Comparison of ENCODE assay signal across 1 cellular context in genomic region chr19:5719961-5720790, GRCh38.
TF ChIP-seq lines count a peak whose summit lies in the region.

Gene CATSPERD, plus strand, starts transcription at chr19:5720637. Its CDS starts 101 bp downstream, at chr19:5720738.
Gene LONP1, minus strand, starts transcription at chr19:5720146. Its CDS starts 14 bp downstream, at chr19:5720132.

TF ChIP-seq in HEK293, 187 proteins besides CTCF, POLR2A, EP300 and RAD21 (continued from another document and continues in another):
- no peak for TF ChIP-seq ZNF221 (tag by site-specific recombination; IDR thresholded peaks at IDR 0.05; ENCODE audit: borderline replicate concordance)
- no peak for TF ChIP-seq ZSCAN4 (tag by site-specific recombination; IDR thresholded peaks at IDR 0.05)
- TF ChIP-seq, protein P1, sequence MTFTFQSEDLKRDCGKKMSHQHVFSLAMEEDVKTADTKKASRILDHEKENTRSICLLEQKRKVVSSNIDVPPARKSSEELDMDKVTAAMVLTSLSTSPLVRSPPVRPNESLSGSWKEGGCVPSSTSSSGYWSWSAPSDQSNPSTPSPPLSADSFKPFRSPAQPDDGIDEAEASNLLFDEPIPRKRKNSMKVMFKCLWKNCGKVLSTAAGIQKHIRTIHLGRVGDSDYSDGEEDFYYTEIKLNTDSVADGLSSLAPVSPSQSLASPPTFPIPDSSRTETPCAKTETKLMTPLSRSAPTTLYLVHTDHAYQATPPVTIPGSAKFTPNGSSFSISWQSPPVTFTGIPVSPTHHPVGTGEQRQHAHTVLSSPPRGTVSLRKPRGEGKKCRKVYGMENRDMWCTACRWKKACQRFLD (tag by site-specific recombination; IDR thresholded peaks at IDR 0.05): no peak
- TF ChIP-seq KLF9 (tag by site-specific recombination; IDR thresholded peaks at IDR 0.05; ENCODE audit: low read depth): peak; percentile 26; the same call in 1 of the 2 replicates
- TF ChIP-seq ZNF416 (tag by site-specific recombination; IDR thresholded peaks at IDR 0.05): no peak
- no peak for TF ChIP-seq ZNF433 (tag by site-specific recombination; IDR thresholded peaks at IDR 0.05; ENCODE audit: low read depth)
- no peak for TF ChIP-seq BCL11B (tag by site-specific recombination; IDR thresholded peaks at IDR 0.05; ENCODE audit: low read depth)
- TF ChIP-seq ZNF610 (tag by site-specific recombination; IDR thresholded peaks at IDR 0.05; ENCODE audit: borderline replicate concordance): peak; percentile 96
- no peak for TF ChIP-seq ZNF555 (tag by site-specific recombination; conservative IDR thresholded peaks at IDR 0.05)
- TF ChIP-seq ZNF19 (tag by site-specific recombination; IDR thresholded peaks at IDR 0.05; ENCODE audit: low read depth): no peak
- TF ChIP-seq ZNF248 (tag by site-specific recombination; IDR thresholded peaks at IDR 0.05): no peak
- no peak for TF ChIP-seq ZNF560 (tag by site-specific recombination; IDR thresholded peaks at IDR 0.05; ENCODE audit: borderline replicate concordance)
- TF ChIP-seq, protein P2, sequence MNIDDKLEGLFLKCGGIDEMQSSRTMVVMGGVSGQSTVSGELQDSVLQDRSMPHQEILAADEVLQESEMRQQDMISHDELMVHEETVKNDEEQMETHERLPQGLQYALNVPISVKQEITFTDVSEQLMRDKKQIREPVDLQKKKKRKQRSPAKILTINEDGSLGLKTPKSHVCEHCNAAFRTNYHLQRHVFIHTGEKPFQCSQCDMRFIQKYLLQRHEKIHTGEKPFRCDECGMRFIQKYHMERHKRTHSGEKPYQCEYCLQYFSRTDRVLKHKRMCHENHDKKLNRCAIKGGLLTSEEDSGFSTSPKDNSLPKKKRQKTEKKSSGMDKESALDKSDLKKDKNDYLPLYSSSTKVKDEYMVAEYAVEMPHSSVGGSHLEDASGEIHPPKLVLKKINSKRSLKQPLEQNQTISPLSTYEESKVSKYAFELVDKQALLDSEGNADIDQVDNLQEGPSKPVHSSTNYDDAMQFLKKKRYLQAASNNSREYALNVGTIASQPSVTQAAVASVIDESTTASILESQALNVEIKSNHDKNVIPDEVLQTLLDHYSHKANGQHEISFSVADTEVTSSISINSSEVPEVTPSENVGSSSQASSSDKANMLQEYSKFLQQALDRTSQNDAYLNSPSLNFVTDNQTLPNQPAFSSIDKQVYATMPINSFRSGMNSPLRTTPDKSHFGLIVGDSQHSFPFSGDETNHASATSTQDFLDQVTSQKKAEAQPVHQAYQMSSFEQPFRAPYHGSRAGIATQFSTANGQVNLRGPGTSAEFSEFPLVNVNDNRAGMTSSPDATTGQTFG (tag by site-specific recombination; IDR thresholded peaks at IDR 0.05; ENCODE audit: borderline replicate concordance): no peak; the same call in 1 of the 2 replicates
- peak; percentile 72 for TF ChIP-seq ZFHX2 (tag by site-specific recombination; conservative IDR thresholded peaks at IDR 0.05)
- 0 out of 2 replicates have a peak, but pooled peaks have one; percentile 59 for TF ChIP-seq PBX3 (CRISPR knock-in tag; IDR thresholded peaks at IDR 0.05)
- TF ChIP-seq ATF2 (tag by site-specific recombination; IDR thresholded peaks at IDR 0.05; ENCODE audit: low read depth): no peak
- peak; percentile 49; the same call in 1 of the 2 replicates for TF ChIP-seq EGR2 (tag by site-specific recombination; IDR thresholded peaks at IDR 0.05; ENCODE audit: low read depth)
- TF ChIP-seq ZNF692 (tag by site-specific recombination; IDR thresholded peaks at IDR 0.05): 0 out of 2 replicates have a peak, but pooled peaks have one; percentile 44
- no peak for TF ChIP-seq ZNF223 (tag by site-specific recombination; IDR thresholded peaks at IDR 0.05)
- TF ChIP-seq, protein P3, sequence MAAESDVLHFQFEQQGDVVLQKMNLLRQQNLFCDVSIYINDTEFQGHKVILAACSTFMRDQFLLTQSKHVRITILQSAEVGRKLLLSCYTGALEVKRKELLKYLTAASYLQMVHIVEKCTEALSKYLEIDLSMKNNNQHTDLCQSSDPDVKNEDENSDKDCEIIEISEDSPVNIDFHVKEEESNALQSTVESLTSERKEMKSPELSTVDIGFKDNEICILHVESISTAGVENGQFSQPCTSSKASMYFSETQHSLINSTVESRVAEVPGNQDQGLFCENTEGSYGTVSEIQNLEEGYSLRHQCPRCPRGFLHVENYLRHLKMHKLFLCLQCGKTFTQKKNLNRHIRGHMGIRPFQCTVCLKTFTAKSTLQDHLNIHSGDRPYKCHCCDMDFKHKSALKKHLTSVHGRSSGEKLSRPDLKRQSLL (tag by site-specific recombination; IDR thresholded peaks at IDR 0.05): 0 out of 2 replicates have a peak, but pooled peaks have one; percentile 25
- TF ChIP-seq ZNF830 (tag by site-specific recombination; IDR thresholded peaks at IDR 0.05; ENCODE audit: low read depth): no peak
- no peak for TF ChIP-seq ZSCAN23 (tag by site-specific recombination; IDR thresholded peaks at IDR 0.05)
- TF ChIP-seq ZNF140 (tag by site-specific recombination; IDR thresholded peaks at IDR 0.05): no peak
- TF ChIP-seq ZNF76 (tag by site-specific recombination; IDR thresholded peaks at IDR 0.05; ENCODE audit: borderline replicate concordance, low read depth): peak; percentile 55
- TF ChIP-seq ZBTB8A (tag by site-specific recombination; IDR thresholded peaks at IDR 0.05): peak; percentile 87
- TF ChIP-seq ZNF629 (tag by site-specific recombination; IDR thresholded peaks at IDR 0.05): peak; percentile 91
- no peak for TF ChIP-seq ZNF544 (tag by site-specific recombination; IDR thresholded peaks at IDR 0.05)
- TF ChIP-seq ZNF701 (tag by site-specific recombination; IDR thresholded peaks at IDR 0.05): no peak
- peak; percentile 87 for TF ChIP-seq SP3 (tag by site-specific recombination; IDR thresholded peaks at IDR 0.05)
- peak; percentile 54 for TF ChIP-seq ZBTB10 (tag by site-specific recombination; IDR thresholded peaks at IDR 0.05)
- no peak for TF ChIP-seq ZNF211 (tag by site-specific recombination; IDR thresholded peaks at IDR 0.05; ENCODE audit: low read depth)
- no peak for TF ChIP-seq ZBTB1 (tag by site-specific recombination; IDR thresholded peaks at IDR 0.05)
- TF ChIP-seq ZNF660 (tag by site-specific recombination; IDR thresholded peaks at IDR 0.05): peak; percentile 63; the same call in 1 of the 2 replicates
- peak; percentile 61; the same call in 1 of the 2 replicates for TF ChIP-seq KLF10 (tag by site-specific recombination; IDR thresholded peaks at IDR 0.05)
- TF ChIP-seq ZNF138 (tag by site-specific recombination; IDR thresholded peaks at IDR 0.05; ENCODE audit: borderline replicate concordance): no peak
- TF ChIP-seq ZBTB21 (tag by site-specific recombination; IDR thresholded peaks at IDR 0.05): peak; percentile 75
- TF ChIP-seq YY2 (tag by site-specific recombination; IDR thresholded peaks at IDR 0.05): peak; percentile 97
- no peak for TF ChIP-seq ZNF791 (tag by site-specific recombination; IDR thresholded peaks at IDR 0.05)
- TF ChIP-seq ZNF266 (tag by site-specific recombination; IDR thresholded peaks at IDR 0.05; ENCODE audit: low read depth): no peak
- peak; percentile 76 for TF ChIP-seq SP7 (tag by site-specific recombination; IDR thresholded peaks at IDR 0.05)
- no peak for TF ChIP-seq ZNF292 (tag by site-specific recombination; IDR thresholded peaks at IDR 0.05; ENCODE audit: borderline replicate concordance, low read depth)
- no peak for TF ChIP-seq ZNF404 (tag by site-specific recombination; IDR thresholded peaks at IDR 0.05)
- TF ChIP-seq, protein P4, sequence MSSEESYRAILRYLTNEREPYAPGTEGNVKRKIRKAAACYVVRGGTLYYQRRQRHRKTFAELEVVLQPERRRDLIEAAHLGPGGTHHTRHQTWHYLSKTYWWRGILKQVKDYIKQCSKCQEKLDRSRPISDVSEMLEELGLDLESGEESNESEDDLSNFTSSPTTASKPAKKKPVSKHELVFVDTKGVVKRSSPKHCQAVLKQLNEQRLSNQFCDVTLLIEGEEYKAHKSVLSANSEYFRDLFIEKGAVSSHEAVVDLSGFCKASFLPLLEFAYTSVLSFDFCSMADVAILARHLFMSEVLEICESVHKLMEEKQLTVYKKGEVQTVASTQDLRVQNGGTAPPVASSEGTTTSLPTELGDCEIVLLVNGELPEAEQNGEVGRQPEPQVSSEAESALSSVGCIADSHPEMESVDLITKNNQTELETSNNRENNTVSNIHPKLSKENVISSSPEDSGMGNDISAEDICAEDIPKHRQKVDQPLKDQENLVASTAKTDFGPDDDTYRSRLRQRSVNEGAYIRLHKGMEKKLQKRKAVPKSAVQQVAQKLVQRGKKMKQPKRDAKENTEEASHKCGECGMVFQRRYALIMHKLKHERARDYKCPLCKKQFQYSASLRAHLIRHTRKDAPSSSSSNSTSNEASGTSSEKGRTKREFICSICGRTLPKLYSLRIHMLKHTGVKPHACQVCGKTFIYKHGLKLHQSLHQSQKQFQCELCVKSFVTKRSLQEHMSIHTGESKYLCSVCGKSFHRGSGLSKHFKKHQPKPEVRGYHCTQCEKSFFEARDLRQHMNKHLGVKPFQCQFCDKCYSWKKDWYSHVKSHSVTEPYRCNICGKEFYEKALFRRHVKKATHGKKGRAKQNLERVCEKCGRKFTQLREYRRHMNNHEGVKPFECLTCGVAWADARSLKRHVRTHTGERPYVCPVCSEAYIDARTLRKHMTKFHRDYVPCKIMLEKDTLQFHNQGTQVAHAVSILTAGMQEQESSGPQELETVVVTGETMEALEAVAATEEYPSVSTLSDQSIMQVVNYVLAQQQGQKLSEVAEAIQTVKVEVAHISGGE (tag by site-specific recombination; conservative IDR thresholded peaks at IDR 0.05; ENCODE audit: low read depth): peak; percentile 90
- TF ChIP-seq GLIS2 (tag by site-specific recombination; IDR thresholded peaks at IDR 0.05): no peak
- peak; percentile 77 for TF ChIP-seq ZNF449 (tag by site-specific recombination; IDR thresholded peaks at IDR 0.05)
- no peak for TF ChIP-seq HOXC10 (CRISPR knock-in tag; IDR thresholded peaks at IDR 0.05)
